Comparison of ENCODE assay signal across 21 cellular contexts in genomic region chr4:41110050-41110449, GRCh38.
"Had no signal": no experiment of that assay in that cellular context is flagged by ENCODE, and none has a peak within 500 bp of the region (broad histone marks: within the 10 kb centered on the region; RNA-seq: fewer than 3 reads in every experiment).

No MANE protein-coding gene starts in this region.

- H3K27ac ChIP-seq: SJSA1, SK-N-MC had no signal

- DNase-seq: IMR-90, Karpas-422, KG1, MG63, NCI-H1092, NCI-H1105 treated with DMSO at 0.1 percent for 48 hours, NCI-H1417 treated with DMSO at 0.1 percent for 48 hours, NCI-H146, NCI-H1694 treated with DMSO at 0.1 percent for 48 hours, NCI-H1930, NCI-H2081, NCI-H2107, NCI-H2227 treated with DMSO at 0.1 percent for 48 hours, NCI-H524, NCI-H69, NCI-H774, Right ventricle myocardium superior, RPMI8226, SIG-M5 had no signal

- H3K4me3 ChIP-seq: MG63, SJSA1, SK-N-MC had no signal

- H3K9me3 ChIP-seq: MG63, SJSA1 had no signal

- H3K27me3 ChIP-seq: MG63, SJSA1 had no signal

- H3K36me3 ChIP-seq: MG63, SJSA1 had no signal

- H3K4me1 ChIP-seq: SJSA1 had no signal
